16 cellular contexts compared by ENCODE assay signal in genomic region chr6:1422290-1422689, GRCh38. TPM values are rescaled to one million over a fixed set of nuclear protein-coding genes. Genes with fewer than 3 reads are reported as not detected.
"Had no signal": no experiment of that assay in that cellular context is flagged by ENCODE, and none has a peak within 500 bp of the region (broad histone marks: within the 10 kb centered on the region; RNA-seq: fewer than 3 reads in every experiment).

No MANE protein-coding gene starts in this region.

- H3K9me3 ChIP-seq: lower lobe of right lung, pancreas had no signal

- ATAC-seq: effector memory CD8-positive, alpha-beta T cell; foreskin keratinocyte; left cardiac atrium; lower lobe of right lung; pancreas; right cardiac atrium had no signal

- H3K4me1 ChIP-seq: foreskin keratinocyte, left ventricle myocardium inferior, pancreas had no signal

- H3K27ac ChIP-seq: foreskin keratinocyte, left ventricle myocardium inferior, lower lobe of right lung, pancreas had no signal

- H3K4me3 ChIP-seq: left ventricle myocardium inferior, lower lobe of right lung, pancreas had no signal

- DNase-seq: effector memory CD8-positive, alpha-beta T cell; erythroblast; foreskin keratinocyte; immature natural killer cell; left cardiac atrium; left ventricle myocardium inferior; lower lobe of right lung; naive B cell; occipital lobe; pancreas; right cardiac atrium; small intestine; stimulated activated CD4-positive, alpha-beta T cell treated with anti-CD3 and anti-CD28 coated beads, Interleukin-12 subunit alpha, Interleukin-12 subunit beta, amount 100 ng/mL, for 4 hours; stimulated activated naive CD4-positive, alpha-beta T cell treated with Interleukin-2 at 50 U/mL for 16 hours; trophoblast cell had no signal

- H3K36me3 ChIP-seq: left ventricle myocardium inferior, lower lobe of right lung, pancreas had no signal

RNA-seq across cellular contexts. Expression of gene FOXF2, which starts 32.9 kb away (rescaled TPM):
- total RNA-seq: progenitor cell of endocrine pancreas had no signal
- polyA plus RNA-seq: immature natural killer cell had no signal
